ENCODE assay signal across 17 cellular contexts in genomic region chr2:207042841-207043240, GRCh38.
DNase-seq lines count a peak whose midpoint lies in the region; TF ChIP-seq lines count a peak whose summit lies in the region.
"Had no signal": no experiment of that assay in that cellular context is flagged by ENCODE, and none has a peak within 500 bp of the region (broad histone marks: within the 10 kb centered on the region; RNA-seq: fewer than 3 reads in every experiment).

No MANE protein-coding gene starts in this region.

- intact Hi-C loops in activated CD4-positive, alpha-beta memory T cell treated with anti-CD3 and anti-CD28 coated beads for 36 hours (cut with micrococcal nuclease): no loop called here
- intact Hi-C loops in Caco-2 (cut with micrococcal nuclease; ENCODE audit: unreplicated experiment): no loop called here

- TF ChIP-seq CTCF in neural cell (IDR thresholded peaks at IDR 0.05; ENCODE audit: poor library complexity, severe bottlenecking): no peak
- TF ChIP-seq CTCF in Caco-2 (IDR thresholded peaks at IDR 0.05; ENCODE audit: insufficient read depth in 1 of 2, low read depth in 1 of 2, low read length in 1 of 2, severe bottlenecking in 1 of 2, unreplicated experiment in 1 of 2): no peak

- H4K20me1 ChIP-seq in neural cell (ENCODE audit: insufficient read depth): no peaks in the 10 kb centered on the region
- H4K20me1 ChIP-seq: BLaER1 treated with 17β-estradiol and CSF1 and Interleukin-3, amounts not matched to agents 10 nM and 100 nM had no signal

- H3K27ac ChIP-seq in neural cell (ENCODE audit: low read length): peak overlapping the region; percentile 41
- H3K27ac ChIP-seq: A549; BLaER1 treated with 17β-estradiol and CSF1 and Interleukin-3, amounts not matched to agents 10 nM and 100 nM; HL-60; PC-9 had no signal

- DNase-seq in NCI-H1092 (lab: John Stamatoyannopoulos, UW) (peak; percentile 6), NCI-H1436 (lab: John Stamatoyannopoulos, UW) (peak; percentile 93), NCI-H748 (lab: John Stamatoyannopoulos, UW; ENCODE audit: unreplicated experiment) (peak; percentile 97), NCI-H1694 (lab: John Stamatoyannopoulos, UW) (no peak), Caco-2 (no peak)
- no peak for DNase-seq in activated CD4-positive, alpha-beta memory T cell treated with anti-CD3 and anti-CD28 coated beads for 36 hours
- no peak for DNase-seq in stimulated activated naive CD4-positive, alpha-beta T cell (lab: John Stamatoyannopoulos, UW)
- DNase-seq: CD8-positive, alpha-beta memory T cell; DMS 273 treated with DMSO at 0.1 percent for 48 hours; NCI-H2029; NCI-H226; NCI-H526; PC-9 had no signal

- no peaks in the 10 kb centered on the region for H3F3A ChIP-seq in neural cell (ENCODE audit: insufficient read depth, low read length, poor library complexity, severe bottlenecking)

- H3K27me3 ChIP-seq in neural cell (ENCODE audit: insufficient read depth, low read depth, low read length) (no peaks in the 10 kb centered on the region), Caco-2 (replicated peaks; ENCODE audit: control insufficient read depth, insufficient read depth, low read length) (no peaks in the 10 kb centered on the region)
- H3K27me3 ChIP-seq: BLaER1 treated with 17β-estradiol and CSF1 and Interleukin-3, amounts not matched to agents 10 nM and 100 nM had no signal

- POLR2A ChIA-PET in activated CD4-positive, alpha-beta memory T cell treated with anti-CD3 and anti-CD28 coated beads for 36 hours (lab: Charles Lee): no interaction called here
- POLR2A ChIA-PET in Caco-2 (lab: Charles Lee): no interaction called here

- H3K4me1 ChIP-seq in Caco-2: no peaks in the 10 kb centered on the region
- H3K4me1 ChIP-seq: A549 had no signal

- no peaks in the 10 kb centered on the region for H3K9me2 ChIP-seq in neural cell (ENCODE audit: insufficient read depth, low read length)

- no peak overlapping the region for H2AFZ ChIP-seq in neural cell (ENCODE audit: low read depth, low read length)
- H2AFZ ChIP-seq: PC-9 had no signal

- H3K9ac ChIP-seq in neural cell (ENCODE audit: low read length): no peak overlapping the region
- H3K9ac ChIP-seq: BLaER1 treated with 17β-estradiol and CSF1 and Interleukin-3, amounts not matched to agents 10 nM and 100 nM had no signal

- H3K36me3 Mint-ChIP-seq in activated CD4-positive, alpha-beta memory T cell treated with anti-CD3 and anti-CD28 coated beads for 36 hours: no peaks in the 10 kb centered on the region
- H3K36me3 Mint-ChIP-seq in Caco-2 (ENCODE audit: insufficient read depth, unreplicated experiment): no peaks in the 10 kb centered on the region
- H3K36me3 Mint-ChIP-seq: CD8-positive, alpha-beta memory T cell had no signal

- TF ChIP-seq EP300 in neural cell (conservative IDR thresholded peaks at IDR 0.05; ENCODE audit: poor library complexity, severe bottlenecking): no peak

- CTCF ChIA-PET in activated CD4-positive, alpha-beta memory T cell treated with anti-CD3 and anti-CD28 coated beads for 36 hours (lab: Charles Lee): interaction anchor here (0.7 kb wide), 1 partner anchor 31 kb away, joined by 5 read pairs; no protein-coding TSS in a partner anchor
- CTCF ChIA-PET in Caco-2 (lab: Charles Lee): no interaction called here

- no peak for TF ChIP-seq RAD21 in neural cell (conservative IDR thresholded peaks at IDR 0.05)

- BruUV-seq in Caco-2 (replicated peaks; lab: Mats Ljungman, UMichigan): no TSS peak

- H3K27me3 Mint-ChIP-seq in activated CD4-positive, alpha-beta memory T cell treated with anti-CD3 and anti-CD28 coated beads for 36 hours: peaks cover 4% of the 10 kb centered on the region
- peaks cover 15% of the 10 kb centered on the region for H3K27me3 Mint-ChIP-seq in Caco-2 (ENCODE audit: insufficient read depth, unreplicated experiment)

- H3K4me3 ChIP-seq in neural cell (ENCODE audit: low read length) (peak overlapping the region; percentile 12), Caco-2 (ENCODE audit: low read depth, low read length) (no peak overlapping the region)
- H3K4me3 ChIP-seq: A549; BLaER1 treated with 17β-estradiol and CSF1 and Interleukin-3, amounts not matched to agents 10 nM and 100 nM; PC-9 had no signal

- H3K27ac Mint-ChIP-seq in activated CD4-positive, alpha-beta memory T cell treated with anti-CD3 and anti-CD28 coated beads for 36 hours: no peak overlapping the region
- no peak overlapping the region for H3K27ac Mint-ChIP-seq in Caco-2 (ENCODE audit: unreplicated experiment)
- H3K27ac Mint-ChIP-seq: CD8-positive, alpha-beta memory T cell had no signal

- no peaks in the 10 kb centered on the region for H3K79me2 ChIP-seq in neural cell (replicated peaks; ENCODE audit: insufficient read depth, low read length)

- H3K36me3 ChIP-seq in neural cell (ENCODE audit: insufficient read depth, low read length): no peaks in the 10 kb centered on the region
- no peaks in the 10 kb centered on the region for H3K36me3 ChIP-seq in Caco-2 (ENCODE audit: control insufficient read depth, insufficient read depth, low read length)
- H3K36me3 ChIP-seq: BLaER1 treated with 17β-estradiol and CSF1 and Interleukin-3, amounts not matched to agents 10 nM and 100 nM had no signal

- H3K9me3 ChIP-seq in neural cell (ENCODE audit: low read length) (no peaks in the 10 kb centered on the region), Caco-2 (no peaks in the 10 kb centered on the region)
- H3K9me3 ChIP-seq: A549; BLaER1 treated with 17β-estradiol and CSF1 and Interleukin-3, amounts not matched to agents 10 nM and 100 nM had no signal

- peaks cover 12% of the 10 kb centered on the region for H3K4me1 Mint-ChIP-seq in activated CD4-positive, alpha-beta memory T cell treated with anti-CD3 and anti-CD28 coated beads for 36 hours (ENCODE audit: low read depth)
- no peaks in the 10 kb centered on the region for H3K4me1 Mint-ChIP-seq in Caco-2 (ENCODE audit: low read depth, unreplicated experiment)

- no peak overlapping the region for H3K4me3 Mint-ChIP-seq in activated CD4-positive, alpha-beta memory T cell treated with anti-CD3 and anti-CD28 coated beads for 36 hours
- no peak overlapping the region for H3K4me3 Mint-ChIP-seq in Caco-2 (ENCODE audit: unreplicated experiment)
- H3K4me3 Mint-ChIP-seq: CD8-positive, alpha-beta memory T cell had no signal

- no peaks in the 10 kb centered on the region for H3K9me3 Mint-ChIP-seq in activated CD4-positive, alpha-beta memory T cell treated with anti-CD3 and anti-CD28 coated beads for 36 hours
- peaks cover 9% of the 10 kb centered on the region for H3K9me3 Mint-ChIP-seq in Caco-2 (ENCODE audit: unreplicated experiment)
- H3K9me3 Mint-ChIP-seq: CD8-positive, alpha-beta memory T cell had no signal

- peak overlapping the region; percentile 11 for H3K4me2 ChIP-seq in neural cell (ENCODE audit: low read length)
- H3K4me2 ChIP-seq: A549; BLaER1 treated with 17β-estradiol and CSF1 and Interleukin-3, amounts not matched to agents 10 nM and 100 nM; PC-9 had no signal

TF ChIP-seq in neural cell, 6 proteins besides CTCF, POLR2A, EP300 and RAD21:
- TF ChIP-seq TAF1 (IDR thresholded peaks at IDR 0.05; ENCODE audit: low read depth): no peak
- TF ChIP-seq EZH2 (IDR thresholded peaks at IDR 0.05; ENCODE audit: borderline replicate concordance, insufficient read depth, low read length, poor library complexity, severe bottlenecking): no peak
- no peak for TF ChIP-seq SMC3 (conservative IDR thresholded peaks at IDR 0.05; ENCODE audit: poor library complexity)
- TF ChIP-seq REST (IDR thresholded peaks at IDR 0.05; ENCODE audit: borderline replicate concordance): no peak
- no peak for TF ChIP-seq POLR2AphosphoS5 (IDR thresholded peaks at IDR 0.05)
- TF ChIP-seq MXI1 (conservative IDR thresholded peaks at IDR 0.05; ENCODE audit: poor library complexity, severe bottlenecking): no peak

Comparison
In these comparisons a context has a peak if more than half of its experiments do, and no peak if none do; other contexts are left out.
1. DNase-seq: peak in NCI-H1092 (single experiment), NCI-H1436 (single experiment) and NCI-H748 (single experiment); none in activated CD4-positive, alpha-beta memory T cell treated with anti-CD3 and anti-CD28 coated beads for 36 hours (single experiment), stimulated activated naive CD4-positive, alpha-beta T cell (0 of 6), NCI-H1694 (single experiment) and Caco-2 (0 of 2).